14 cellular contexts compared by ENCODE assay signal in genomic region chr11:11988862-11989261, GRCh38. TPM values are rescaled to one million over a fixed set of nuclear protein-coding genes. Genes with fewer than 3 reads are reported as not detected.
DNase-seq lines count a peak whose midpoint lies in the region; ATAC-seq, FAIRE-seq and TF ChIP-seq lines count a peak whose summit lies in the region.
"Had no signal": no experiment of that assay in that cellular context is flagged by ENCODE, and none has a peak within 500 bp of the region (broad histone marks: within the 10 kb centered on the region; RNA-seq: fewer than 3 reads in every experiment).

No MANE protein-coding gene starts in this region.

- peak overlapping the region; percentile 27 for H2AFZ ChIP-seq in IMR-90 (replicated peaks; ENCODE audit: low read length, poor library complexity)
- no peak overlapping the region for H2AFZ ChIP-seq in H1 (ENCODE audit: low read length)

- dilution Hi-C loops in IMR-90 (cut with HindIII; ENCODE audit: low sequenced_read_pairs, unreplicated experiment) = no loop called here

- CTCF ChIA-PET in AG04450 (lab: Charles Lee) (interaction anchor here (0.8 to 2.1 kb wide), 5 partner anchors 10 to 1584 kb away, joined by 3 to 9 read pairs (median 3); no protein-coding TSS in a partner anchor), IMR-90 (lab: Yijun Ruan, JAX) (interaction anchor here (1.8 kb wide), 1 partner anchor 22 kb away, joined by 4 read pairs; no protein-coding TSS in a partner anchor), H1 (lab: Charles Lee; ENCODE audit: partially characterized antibody) (interaction anchor here (0.7 to 2.8 kb wide), 10 partner anchors 13 to 56 kb away, joined by 3 to 15 read pairs (median 4); no protein-coding TSS in a partner anchor)

- peak overlapping the region; percentile 85 for H2BK5ac ChIP-seq in IMR-90 (ENCODE audit: low read depth, low read length, poor library complexity, severe bottlenecking)
- H2BK5ac ChIP-seq in H1 (ENCODE audit: low read depth, low read length) = no peak overlapping the region

- TF ChIP-seq RAD21 in IMR-90 (IDR thresholded peaks at IDR 0.05; ENCODE audit: low read length) (no peak), H1 (IDR thresholded peaks at IDR 0.05 in 1 of 2, conservative IDR thresholded peaks at IDR 0.05 in 1 of 2; ENCODE audit: low read depth in 2 of 2, low read length in 2 of 2) (no peak)

- POLR2A ChIA-PET in AG04450 (lab: Yijun Ruan, JAX) (no interaction called here), IMR-90 (lab: Charles Lee; ENCODE audit: unreplicated experiment) (no interaction called here), H1 (lab: Charles Lee; ENCODE audit: partially characterized antibody) (no interaction called here)

- H3K14ac ChIP-seq in IMR-90 (replicated peaks; ENCODE audit: low read depth, low read length) = peak overlapping the region; percentile 88
- H3K14ac ChIP-seq in H1 (ENCODE audit: insufficient read length) = no peak overlapping the region

- FAIRE-seq in H1 (lab: Jason Lieb, UNC) (no peak), RCC 7860 (lab: Jason Lieb, UNC) (no peak)

- peak; percentile 45 for TF ChIP-seq CTCF in AG04450 (IDR thresholded peaks at IDR 0.05; ENCODE audit: low read depth, low read length)
- TF ChIP-seq CTCF in IMR-90 (conservative IDR thresholded peaks at IDR 0.05; ENCODE audit: low read depth, low read length) = peak; percentile 35
- no peak for TF ChIP-seq CTCF in H1 (IDR thresholded peaks at IDR 0.05; ENCODE audit: control extremely low read depth in 1 of 3, insufficient read depth in 1 of 3, low read depth in 1 of 3, low read length in 3 of 3)

- intact Hi-C loops in IMR-90 (cut with micrococcal nuclease) = loop anchor here (5.0 kb wide), 1 partner anchor 53 kb away; no protein-coding TSS in a partner anchor

- H4K5ac ChIP-seq in IMR-90 (ENCODE audit: low read depth, low read length) (peak overlapping the region; percentile 50; the same call in 1 of the 2 replicates), H1 (ENCODE audit: insufficient read length, low read depth, low read length) (no peak overlapping the region)

- in situ Hi-C loops in IMR-90 (cut with MboI; ENCODE audit: low sequenced_read_pairs) = no loop called here

- H3K4me1 ChIP-seq in IMR-90 (ENCODE audit: control insufficient read depth, insufficient read depth, low read length) = peaks cover 37% of the 10 kb centered on the region
- H3K4me1 ChIP-seq in H1 (replicated peaks in 1 of 4; ENCODE audit: control insufficient read depth in 3 of 4, insufficient read depth in 4 of 4, low read length in 3 of 4) = peaks cover 0 to 7% (median 1%) of the 10 kb centered on the region in 4 experiments; a peak in 3 of 7 replicates
- peaks cover 62% of the 10 kb centered on the region for H3K4me1 ChIP-seq in mesodermal cell (ENCODE audit: control insufficient read depth, insufficient read depth, low read length, poor library complexity, severe bottlenecking)

- H3K79me1 ChIP-seq in IMR-90 (ENCODE audit: low read depth in 1 of 2, low read length in 2 of 2) = peaks cover 38 to 84% of the 10 kb centered on the region in 2 experiments
- no peaks in the 10 kb centered on the region for H3K79me1 ChIP-seq in H1 (ENCODE audit: low read depth, low read length)

- peak overlapping the region; percentile 80; the same call in 1 of the 2 replicates for H3K4me2 ChIP-seq in IMR-90 (ENCODE audit: low read depth, low read length)
- H3K4me2 ChIP-seq in H1 (ENCODE audit: insufficient read depth in 1 of 2, low read depth in 2 of 2, low read length in 2 of 2) = no peak overlapping the region

- H4K91ac ChIP-seq in IMR-90 (ENCODE audit: insufficient read depth, low read depth, low read length) (peak overlapping the region; percentile 78), H1 (replicated peaks; ENCODE audit: insufficient read length, low read length) (no peak overlapping the region)

- H3K56ac ChIP-seq in IMR-90 (ENCODE audit: extremely low read depth, insufficient read depth, low read length) (peak overlapping the region; percentile 48; the same call in 1 of the 2 replicates), H1 (replicated peaks; ENCODE audit: insufficient read length, low read depth, low read length) (no peak overlapping the region)

- H2AK5ac ChIP-seq in IMR-90 (ENCODE audit: low read depth, low read length) = peak overlapping the region; percentile 90
- no peak overlapping the region for H2AK5ac ChIP-seq in H1 (ENCODE audit: low read depth, low read length)

- H2BK20ac ChIP-seq in IMR-90 (ENCODE audit: low read depth, low read length) (peak overlapping the region; percentile 63; the same call in 1 of the 2 replicates), H1 (ENCODE audit: low read length) (no peak overlapping the region)

- H3K23ac ChIP-seq in IMR-90 (ENCODE audit: low read depth, low read length) (peak overlapping the region; percentile 86), H1 (ENCODE audit: insufficient read length) (no peak overlapping the region)

- H2BK120ac ChIP-seq in IMR-90 (ENCODE audit: low read depth, low read length) = peak overlapping the region; percentile 89
- H2BK120ac ChIP-seq in H1 (replicated peaks; ENCODE audit: low read depth, low read length) = no peak overlapping the region

- no peaks in the 10 kb centered on the region for H3K23me2 ChIP-seq in H1 (ENCODE audit: low read depth, low read length)

- no peak for ATAC-seq in IMR-90 (ENCODE audit: low read depth)
- ATAC-seq: activated naive CD4-positive, alpha-beta T cell treated with anti-CD3 and anti-CD28 coated beads, Interleukin-2, amount 50 U/mL, for 72 hours; left lobe of liver; stimulated activated effector memory CD8-positive, alpha-beta T cell treated with anti-CD3 and anti-CD28 coated beads, Interleukin-12 subunit alpha, Interleukin-12 subunit beta, amount 100 ng/mL, for 72 hours had no signal

- H3K18ac ChIP-seq in IMR-90 (ENCODE audit: low read depth, low read length) = peak overlapping the region; percentile 54; the same call in 1 of the 2 replicates
- no peak overlapping the region for H3K18ac ChIP-seq in H1 (ENCODE audit: extremely low read depth, low read length)

- TF ChIP-seq POLR2A in IMR-90 (IDR thresholded peaks at IDR 0.05; ENCODE audit: low read depth, low read length) = no peak
- no peak for TF ChIP-seq POLR2A in H1 (IDR thresholded peaks at IDR 0.05; ENCODE audit: control extremely low read depth in 1 of 2, low read depth in 2 of 2, low read length in 2 of 2)

- peaks cover 37% of the 10 kb centered on the region for H3K9me1 ChIP-seq in IMR-90 (ENCODE audit: insufficient read depth, low read length)

- H3K79me2 ChIP-seq in H1 (ENCODE audit: control insufficient read depth in 1 of 2, insufficient read depth in 2 of 2, low read length in 2 of 2) = no peaks in the 10 kb centered on the region

- no peak for TF ChIP-seq EP300 in H1 (IDR thresholded peaks at IDR 0.05; ENCODE audit: borderline replicate concordance in 1 of 2, low read depth in 2 of 2, low read length in 2 of 2)

- DNase-seq in AG04450 (ENCODE audit: low read depth, low spot score) (no peak), IMR-90 (no peak), H1 (ENCODE audit: low read depth in 1 of 2, low spot score in 2 of 2) (no peak), RCC 7860 (ENCODE audit: low spot score) (no peak), medulla oblongata (ENCODE audit: extremely low spot score) (no peak)
- no peak for DNase-seq in stimulated activated CD4-positive, alpha-beta T cell treated with anti-CD3 and anti-CD28 coated beads, Interleukin-2, amount 100 ng/mL, for 24 hours
- no peak for DNase-seq in activated CD4-positive, alpha-beta T cell treated with anti-CD3 and anti-CD28 coated beads, Interleukin-2, amount 50 U/mL, for 1 hour
- DNase-seq: C1 segment of cervical spinal cord, NCI-H2081, NCI-H748 treated with DMSO at 0.1 percent for 48 hours had no signal

- H3K36me3 ChIP-seq in IMR-90 (ENCODE audit: control insufficient read depth, insufficient read depth, low read length) (peaks cover 14% of the 10 kb centered on the region), H1 (ENCODE audit: control insufficient read depth in 2 of 4, insufficient read depth in 4 of 4, low read length in 3 of 4) (no peaks in the 10 kb centered on the region), mesodermal cell (ENCODE audit: control insufficient read depth, insufficient read depth, low read length) (peaks cover 62% of the 10 kb centered on the region)

- no peak overlapping the region for H2BK12ac ChIP-seq in H1 (ENCODE audit: low read depth, low read length)

- H2BK15ac ChIP-seq in IMR-90 (ENCODE audit: low read depth, low read length) (peak overlapping the region; percentile 56; the same call in 2 of the 3 replicates), H1 (ENCODE audit: low read length) (0 out of 2 replicates have a peak overlapping the region, but pooled peaks have one; percentile 32)

- peak overlapping the region; percentile 67 to 70 for H4K8ac ChIP-seq in IMR-90 (ENCODE audit: low read depth in 2 of 2, low read length in 2 of 2)
- H4K8ac ChIP-seq in H1 (ENCODE audit: extremely low read depth, insufficient read depth, low read length) = no peak overlapping the region

- H2AK9ac ChIP-seq in IMR-90 (replicated peaks; ENCODE audit: low read depth, low read length, poor library complexity) = peak overlapping the region; percentile 58

- H3K9me3 ChIP-seq in AG04450 (ENCODE audit: control insufficient read depth, insufficient read depth, low read length) (no peaks in the 10 kb centered on the region; the same call in 1 of the 2 replicates), IMR-90 (ENCODE audit: control insufficient read depth, insufficient read depth, low read length) (no peaks in the 10 kb centered on the region; the same call in 1 of the 2 replicates), H1 (ENCODE audit: insufficient read depth in 2 of 2, low read depth in 1 of 2, low read length in 1 of 2) (no peaks in the 10 kb centered on the region), mesodermal cell (ENCODE audit: control insufficient read depth, low read length) (no peaks in the 10 kb centered on the region)

- no peak overlapping the region for H3K4me3 ChIP-seq in AG04450 (ENCODE audit: low read depth, low read length)
- no peak overlapping the region for H3K4me3 ChIP-seq in IMR-90 (ENCODE audit: insufficient read depth, low read depth, low read length)
- H3K4me3 ChIP-seq in H1 (ENCODE audit: extremely low read depth in 1 of 4, insufficient read depth in 2 of 4, low read depth in 3 of 4, low read length in 4 of 4) = no peak overlapping the region
- no peak overlapping the region for H3K4me3 ChIP-seq in mesodermal cell (ENCODE audit: extremely low read depth, insufficient read depth, low read length, poor library complexity, severe bottlenecking)

- no TSS peak for BruUV-seq in IMR-90 (replicated peaks; lab: Mats Ljungman, UMichigan)

- no CpG with 5 or more reads among the region's 3 CpGs for WGBS in IMR-90 (ENCODE audit: extremely low coverage in 2 of 2, insufficient read length in 1 of 2), 2 experiments
- WGBS in H1 (ENCODE audit: extremely low coverage in 1 of 2, insufficient coverage in 1 of 2, insufficient read length in 1 of 2, insufficient replicate concordance in 2 of 2, low coverage in 1 of 2, low lambda C conversion rate in 2 of 2, missing lambda C conversion rate in 1 of 2), 2 experiments = 90% methylated on average over 3 of the region's 3 CpGs; no CpG with 5 or more reads in 1 of the 2 experiments
- 94 to 98% methylated on average over 3 of the region's 3 CpGs for WGBS in mesodermal cell (ENCODE audit: insufficient coverage in 2 of 2), 2 experiments

- H3K27me3 ChIP-seq in AG04450 (ENCODE audit: control insufficient read depth, insufficient read depth, low read length) = no peaks in the 10 kb centered on the region
- H3K27me3 ChIP-seq in IMR-90 (ENCODE audit: control insufficient read depth, insufficient read depth, low read length) = no peaks in the 10 kb centered on the region
- no peaks in the 10 kb centered on the region for H3K27me3 ChIP-seq in H1 (replicated peaks in 1 of 4; ENCODE audit: control insufficient read depth in 3 of 4, extremely low read depth in 1 of 4, insufficient read depth in 3 of 4, low read length in 3 of 4)

- peak overlapping the region; percentile 89 for H3K27ac ChIP-seq in AG04450 (ENCODE audit: low read depth, low read length)
- H3K27ac ChIP-seq in IMR-90 (ENCODE audit: insufficient read depth, low read length) = peak overlapping the region; percentile 93
- H3K27ac ChIP-seq in H1 (ENCODE audit: low read depth, low read length) = no peak overlapping the region
- H3K27ac ChIP-seq in mesodermal cell (ENCODE audit: low read depth, low read length, severe bottlenecking) = peak overlapping the region; percentile 50

- H3K9ac ChIP-seq in IMR-90 (ENCODE audit: low read depth, low read length) (peak overlapping the region; percentile 16; the same call in 1 of the 2 replicates), H1 (replicated peaks in 1 of 4; ENCODE audit: extremely low read depth in 1 of 4, low read depth in 3 of 4, low read length in 3 of 4) (no peak overlapping the region)

- H3K4ac ChIP-seq in IMR-90 (ENCODE audit: low read depth, low read length) (peak overlapping the region; percentile 87), H1 (replicated peaks; ENCODE audit: insufficient read length, low read depth, low read length) (no peak overlapping the region)

- H4K20me1 ChIP-seq in IMR-90 (ENCODE audit: insufficient read depth, low read length) (peaks cover 22% of the 10 kb centered on the region), H1 (replicated peaks in 1 of 2; ENCODE audit: control insufficient read depth in 1 of 2, insufficient read depth in 2 of 2, low read length in 2 of 2) (no peaks in the 10 kb centered on the region)

RNA-seq across cellular contexts. Expression of gene DKK3, which starts 19.6 kb away (rescaled TPM):
- 928 and 935 TPM in 2 replicates for polyA plus RNA-seq in AG04450 (2011; rRNA removed)
- 350 and 365 TPM in 2 replicates for polyA minus RNA-seq in AG04450 (2011; rRNA and poly(A)+ RNA removed)
- 348 and 453 TPM in 2 replicates for total RNA-seq in IMR-90 (2012; rRNA removed)
- 838 and 964 TPM in 2 replicates for polyA plus RNA-seq in IMR-90 (2012; rRNA removed)
- polyA plus RNA-seq in IMR-90 (2012; cell fraction: cytosol; rRNA removed) = 812 and 1,206 TPM in 2 replicates
- 383 and 412 TPM in 2 replicates for polyA plus RNA-seq in IMR-90 (2012; cell fraction: nucleus; rRNA removed; ENCODE audit: low replicate concordance)
- total RNA-seq in H1 (2021; fragmentation: NEBNext Ultra II Directional; extraction: Animal tissue kit (Norgen Biotek cat#: 25700)) = 30.0 and 30.2 TPM in 2 replicates
- 40.1 and 51.0 TPM in 2 replicates for polyA plus RNA-seq in H1 (2011; rRNA removed)
- polyA plus RNA-seq in H1 (2011; cell fraction: cytosol; rRNA removed) = 47.2 TPM
- 32.6 TPM for polyA plus RNA-seq in H1 (2011; cell fraction: nucleus; rRNA removed)
- 22.0 to 30.0 TPM (median 28.4 TPM) in 4 replicates for polyA plus RNA-seq in H1 (2012, experiment 1 of 2)
- 26.0 TPM for polyA plus RNA-seq in H1 (2012, experiment 2 of 2)
- 18.9 TPM for polyA plus RNA-seq in H1 (2013, experiment 1 of 2)
- polyA plus RNA-seq in H1 (2013, experiment 2 of 2) = 19.7 TPM
- polyA minus RNA-seq in H1 (2011; rRNA and poly(A)+ RNA removed) = 40.5 and 47.6 TPM in 2 replicates
- 23.2 TPM for polyA minus RNA-seq in H1 (2011; cell fraction: cytosol; rRNA and poly(A)+ RNA removed)
- polyA minus RNA-seq in H1 (2011; cell fraction: nucleus; rRNA and poly(A)+ RNA removed) = 25.2 TPM
- 118 TPM for polyA plus RNA-seq in mesodermal cell (2013, experiment 1 of 2)
- 111 TPM for polyA plus RNA-seq in mesodermal cell (2013, experiment 2 of 2)
- total RNA-seq: activated naive CD4-positive, alpha-beta T cell treated with anti-CD3 and anti-CD28 coated beads, Interleukin-2, amount 50 U/mL, for 72 hours had no signal

Comparison
In these comparisons a context has a peak if more than half of its experiments do, and no peak if none do; other contexts are left out.
1. CTCF ChIP-seq: peak in AG04450 (single experiment) and IMR-90 (single experiment); none in H1 (0 of 3).
2. RNA of gene DKK3, which starts 19.6 kb away (polyA plus RNA-seq): 383 to 1,206 TPM in IMR-90 and 928 to 935 TPM in AG04450; 18.9 to 51.0 TPM in H1; every median in the first group is over 4 times any median in the second.